In the genomic region with DNA sequence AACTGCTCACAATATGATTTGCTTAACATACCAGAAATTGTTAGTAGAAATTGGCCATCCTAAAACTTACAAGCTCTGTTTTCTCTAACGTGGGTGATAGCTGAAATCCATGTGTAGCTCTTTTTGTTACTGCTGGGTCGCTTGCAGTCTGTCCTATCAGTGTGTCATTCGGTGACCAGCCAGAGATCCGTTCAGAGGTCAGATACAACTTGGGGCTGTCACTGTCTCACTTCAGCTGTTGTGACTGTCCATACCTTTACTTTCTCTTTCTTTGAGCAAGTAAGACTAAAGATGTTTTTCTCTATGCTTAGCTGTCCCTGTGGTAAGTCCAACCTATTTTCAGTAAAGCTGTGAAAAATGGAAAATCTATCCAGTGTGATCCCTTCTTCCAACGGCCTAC, we compare ENCODE assay signal across 19 cellular contexts.
"Had no signal": no experiment of that assay in that cellular context is flagged by ENCODE, and none has a peak within 500 bp of the region (broad histone marks: within the 10 kb centered on the region; RNA-seq: fewer than 3 reads in every experiment).

No MANE protein-coding gene starts in this region.

- H3K36me3 Mint-ChIP-seq: activated naive CD8-positive, alpha-beta T cell; naive B cell; WTC11 had no signal

- ATAC-seq: activated CD4-positive, alpha-beta T cell treated with anti-CD3 and anti-CD28 coated beads for 36 hours; stimulated activated naive CD8-positive, alpha-beta T cell treated with anti-CD3 and anti-CD28 coated beads, Interleukin-15, Interleukin-2, amounts not matched to agents 100 U/mL and 50 U/mL, for 24 hours; WTC11 had no signal

- H3K4me3 ChIP-seq: left lung, tibial nerve, vagina had no signal

- H3K27ac Mint-ChIP-seq: activated CD4-positive, alpha-beta T cell treated with anti-CD3 and anti-CD28 coated beads for 36 hours; activated naive CD8-positive, alpha-beta T cell; activated T-helper 1 cell treated with anti-CD3 and anti-CD28 coated beads, Interleukin-12 subunit alpha, Interleukin-12 subunit beta, Interleukin-2, Interleukin-4 antibody, amounts not matched to agents 30 ng/mL and 10 ng/mL and 1 ng/mL, durations not matched to agents 14 hours and 24 hours and 36 hours; naive B cell; WTC11 had no signal

- H3K27me3 Mint-ChIP-seq: activated CD4-positive, alpha-beta T cell treated with anti-CD3 and anti-CD28 coated beads for 36 hours; activated naive CD8-positive, alpha-beta T cell; naive B cell had no signal

- H3K9me3 ChIP-seq: left lung, tibial nerve, vagina had no signal

- H3K27ac ChIP-seq: left lung, tibial nerve, vagina had no signal

- H3K4me3 Mint-ChIP-seq: activated CD4-positive, alpha-beta T cell treated with anti-CD3 and anti-CD28 coated beads for 36 hours; activated naive CD8-positive, alpha-beta T cell; activated T-helper 1 cell treated with anti-CD3 and anti-CD28 coated beads, Interleukin-12 subunit alpha, Interleukin-12 subunit beta, Interleukin-2, Interleukin-4 antibody, amounts not matched to agents 30 ng/mL and 10 ng/mL and 1 ng/mL, durations not matched to agents 14 hours and 24 hours and 36 hours; naive B cell; WTC11 had no signal

- H3K9me3 Mint-ChIP-seq: activated T-helper 1 cell treated with anti-CD3 and anti-CD28 coated beads, Interleukin-12 subunit alpha, Interleukin-12 subunit beta, Interleukin-2, Interleukin-4 antibody, amounts not matched to agents 30 ng/mL and 10 ng/mL and 1 ng/mL, durations not matched to agents 14 hours and 24 hours and 36 hours; WTC11 had no signal

- FAIRE-seq: bronchial epithelial cell, kidney had no signal

- H3K27me3 ChIP-seq: left lung, tibial nerve, vagina had no signal

- H3K4me1 Mint-ChIP-seq: activated CD4-positive, alpha-beta T cell treated with anti-CD3 and anti-CD28 coated beads for 36 hours; naive B cell; WTC11 had no signal

- H3K4me1 ChIP-seq: left lung, tibial nerve, vagina had no signal

- DNase-seq: activated CD4-positive, alpha-beta T cell treated with anti-CD3 and anti-CD28 coated beads for 36 hours; activated CD4-positive, alpha-beta T cell treated with anti-CD3 and anti-CD28 coated beads, Interleukin-2, amount 50 U/mL, for 48 hours; activated T-cell treated with anti-CD3 and anti-CD28 coated beads for 4 hours; dermis blood vessel endothelial cell; effector memory CD4-positive, alpha-beta T cell; foreskin fibroblast; kidney; left lung; naive B cell; retina; stimulated activated CD4-positive, alpha-beta T cell treated with anti-CD3 and anti-CD28 coated beads, Interleukin-2, amount 100 ng/mL, for 24 hours; stimulated activated naive CD8-positive, alpha-beta T cell treated with anti-CD3 and anti-CD28 coated beads, Interleukin-15, Interleukin-2, amounts not matched to agents 100 U/mL and 50 U/mL, for 24 hours; substantia nigra had no signal

- H3K36me3 ChIP-seq: left lung, tibial nerve, vagina had no signal
